ENCODE assay signal across 1 cellular context in genomic region chr1:45303582-45304310, GRCh38.
TF ChIP-seq lines count a peak whose summit lies in the region.

No MANE protein-coding gene starts in this region.

TF ChIP-seq in HepG2, 621 proteins besides CTCF, POLR2A, EP300 and RAD21 (continued from another document and continues in another):
- TF ChIP-seq TFDP1 (CRISPR knock-in tag; IDR thresholded peaks at IDR 0.05; ENCODE audit: borderline replicate concordance) (peak; percentile 69; the same call in 1 of the 2 replicates), DMAP1 (CRISPR knock-in tag; IDR thresholded peaks at IDR 0.05) (peak; percentile 79), PHF8 (CRISPR knock-in tag; IDR thresholded peaks at IDR 0.05) (peak; percentile 92), ZNF549 (CRISPR knock-in tag; IDR thresholded peaks at IDR 0.05) (no peak), ZNF430 (CRISPR knock-in tag; IDR thresholded peaks at IDR 0.05) (0 out of 2 replicates have a peak, but pooled peaks have one; percentile 25), HDAC6 (IDR thresholded peaks at IDR 0.05; ENCODE audit: low read depth, low read length) (no peak), ZNF235 (CRISPR knock-in tag; IDR thresholded peaks at IDR 0.05; ENCODE audit: borderline replicate concordance) (no peak; the same call in none of the 2 replicates), ZNF446 (CRISPR knock-in tag; IDR thresholded peaks at IDR 0.05) (peak; percentile 86), THAP8 (CRISPR knock-in tag; IDR thresholded peaks at IDR 0.05; ENCODE audit: borderline replicate concordance) (0 out of 2 replicates have a peak, but pooled peaks have one; percentile 63), SRF (IDR thresholded peaks at IDR 0.05; ENCODE audit: low read depth, low read length) (0 out of 2 replicates have a peak, but pooled peaks have one; percentile 56), ARNTL (CRISPR knock-in tag; IDR thresholded peaks at IDR 0.05) (no peak; the same call in 1 of the 2 replicates), TEAD2 (CRISPR knock-in tag; IDR thresholded peaks at IDR 0.05) (no peak), ZNF577 (CRISPR knock-in tag; IDR thresholded peaks at IDR 0.05; ENCODE audit: borderline replicate concordance, low read depth) (no peak), ZNF589 (CRISPR knock-in tag; conservative IDR thresholded peaks at IDR 0.05) (no peak; the same call in 1 of the 2 replicates), ZNF777 (CRISPR knock-in tag; IDR thresholded peaks at IDR 0.05) (peak; percentile 41; the same call in 1 of the 2 replicates), ARNT (IDR thresholded peaks at IDR 0.05) (no peak), SETDB1 (CRISPR knock-in tag; IDR thresholded peaks at IDR 0.05; ENCODE audit: borderline replicate concordance) (no peak), TBL1XR1 (IDR thresholded peaks at IDR 0.05; ENCODE audit: borderline replicate concordance, low read length, partially characterized antibody) (no peak), RFX5 (IDR thresholded peaks at IDR 0.05; ENCODE audit: low read depth, low read length) (no peak), ZNF101 (CRISPR knock-in tag; IDR thresholded peaks at IDR 0.05; ENCODE audit: borderline replicate concordance, low read depth) (no peak), ZBTB14 (CRISPR knock-in tag; IDR thresholded peaks at IDR 0.05) (0 out of 2 replicates have a peak, but pooled peaks have one; percentile 17), XBP1 (CRISPR knock-in tag; IDR thresholded peaks at IDR 0.05) (no peak), LBX2 (CRISPR knock-in tag; IDR thresholded peaks at IDR 0.05; ENCODE audit: borderline replicate concordance) (no peak), ZNF275 (CRISPR knock-in tag; IDR thresholded peaks at IDR 0.05; ENCODE audit: borderline replicate concordance) (no peak; the same call in 1 of the 2 replicates), EHMT2 (IDR thresholded peaks at IDR 0.05; ENCODE audit: borderline replicate concordance, low read depth, low read length) (no peak), ZNF263 (CRISPR knock-in tag; IDR thresholded peaks at IDR 0.05) (peak; percentile 96), NCOA2 (CRISPR knock-in tag; IDR thresholded peaks at IDR 0.05) (peak; percentile 61), FOXP1 (IDR thresholded peaks at IDR 0.05) (no peak), FOXP1 (CRISPR knock-in tag; IDR thresholded peaks at IDR 0.05) (peak; percentile 29; the same call in 1 of the 2 replicates), SPEN (CRISPR knock-in tag; IDR thresholded peaks at IDR 0.05; ENCODE audit: low read depth) (peak; percentile 86; the same call in 1 of the 2 replicates), CC2D1A (CRISPR knock-in tag; IDR thresholded peaks at IDR 0.05) (no peak), ZNF816 (CRISPR knock-in tag; IDR thresholded peaks at IDR 0.05; ENCODE audit: borderline replicate concordance) (peak; percentile 76; the same call in 1 of the 2 replicates), HINFP (CRISPR knock-in tag; IDR thresholded peaks at IDR 0.05; ENCODE audit: low read depth) (peak; percentile 55; the same call in 1 of the 2 replicates), ZNF431 (CRISPR knock-in tag; IDR thresholded peaks at IDR 0.05; ENCODE audit: borderline replicate concordance, low read depth) (0 out of 2 replicates have a peak, but pooled peaks have one; percentile 48), ZNF407 (CRISPR knock-in tag; IDR thresholded peaks at IDR 0.05; ENCODE audit: not compliant biosample characterization) (no peak), ZNF570 (CRISPR knock-in tag; IDR thresholded peaks at IDR 0.05; ENCODE audit: borderline replicate concordance) (no peak), ZNF276 (CRISPR knock-in tag; IDR thresholded peaks at IDR 0.05; ENCODE audit: low read depth) (no peak), ZNF564 (CRISPR knock-in tag; IDR thresholded peaks at IDR 0.05) (peak; percentile 76; the same call in 1 of the 2 replicates), HDAC2 (CRISPR knock-in tag; IDR thresholded peaks at IDR 0.05) (peak; percentile 72), GPN1 (CRISPR knock-in tag; IDR thresholded peaks at IDR 0.05; ENCODE audit: borderline replicate concordance) (no peak), BRD4 (CRISPR knock-in tag; IDR thresholded peaks at IDR 0.05) (peak; percentile 90; the same call in 1 of the 2 replicates), ZNF740 (CRISPR knock-in tag; IDR thresholded peaks at IDR 0.05) (0 out of 2 replicates have a peak, but pooled peaks have one; percentile 47), SMAD3 (CRISPR knock-in tag; IDR thresholded peaks at IDR 0.05) (peak; percentile 42; the same call in 1 of the 2 replicates), HCFC1 (IDR thresholded peaks at IDR 0.05; ENCODE audit: low read depth, low read length) (no peak), ZSCAN12 (CRISPR knock-in tag; IDR thresholded peaks at IDR 0.05) (0 out of 2 replicates have a peak, but pooled peaks have one; percentile 26), KLF6 (CRISPR knock-in tag; IDR thresholded peaks at IDR 0.05) (no peak)
